ENCODE assay signal across 20 cellular contexts in genomic region chr14:33030406-33030805, GRCh38.
DNase-seq lines count a peak whose midpoint lies in the region; ATAC-seq, FAIRE-seq and TF ChIP-seq lines count a peak whose summit lies in the region.
"Had no signal": no experiment of that assay in that cellular context is flagged by ENCODE, and none has a peak within 500 bp of the region (broad histone marks: within the 10 kb centered on the region; RNA-seq: fewer than 3 reads in every experiment).

No MANE protein-coding gene starts in this region.

- no peak for FAIRE-seq in GM12892 (lab: Jason Lieb, UNC)
- FAIRE-seq: HepG2 had no signal

- ATAC-seq in GM18873 (IDR thresholded peaks at IDR 0.05; ENCODE audit: low FRiP score, unreplicated experiment) = no peak
- ATAC-seq: HepG2, Panc1, T-cell had no signal

- peak; percentile 39 for DNase-seq in NCI-H2029 (lab: John Stamatoyannopoulos, UW)
- no peak for DNase-seq in NCI-H2029 treated with DMSO at 0.1 percent for 48 hours (lab: John Stamatoyannopoulos, UW)
- DNase-seq in NCI-H1694 (lab: John Stamatoyannopoulos, UW) = peak; percentile 8
- DNase-seq in NCI-H774 (lab: John Stamatoyannopoulos, UW) = peak; percentile 27
- no peak for DNase-seq in cerebellar cortex (ENCODE audit: low spot score)
- no peak for DNase-seq in GM12892 (ENCODE audit: insufficient read length)
- DNase-seq: 8988T, Calu3, GM23248, H9, Karpas-422, NCI-H187, NCI-H2227 treated with DMSO at 0.1 percent for 48 hours, NCI-H510A, NCI-H82, SHP77, T-cell had no signal

- TF ChIP-seq POLR2A in GM12892 (IDR thresholded peaks at IDR 0.05; ENCODE audit: low read depth, low read length) = no peak

Comparison
In these comparisons a context has a peak if more than half of its experiments do, and no peak if none do; other contexts are left out.
1. DNase-seq: peak in NCI-H2029 (single experiment), NCI-H1694 (single experiment) and NCI-H774 (single experiment); none in NCI-H2029 treated with DMSO at 0.1 percent for 48 hours (single experiment), cerebellar cortex (single experiment) and GM12892 (single experiment).